In genomic region chr1:44905276-44905675, GRCh38 we compare ENCODE assay signal across 19 cellular contexts.
DNase-seq lines count a peak whose midpoint lies in the region; ATAC-seq, FAIRE-seq and TF ChIP-seq lines count a peak whose summit lies in the region.
"Had no signal": no experiment of that assay in that cellular context is flagged by ENCODE, and none has a peak within 500 bp of the region (broad histone marks: within the 10 kb centered on the region; RNA-seq: fewer than 3 reads in every experiment).

No MANE protein-coding gene starts in this region.

- H4K20me1 ChIP-seq in GM23248 (ENCODE audit: insufficient read depth), result no peaks in the 10 kb centered on the region

- no peak overlapping the region for H3K27ac Mint-ChIP-seq in activated CD8-positive, alpha-beta T cell treated with anti-CD3 and anti-CD28 coated beads, Interleukin-2, amount 10 ng/mL, durations not matched to agents 7 days and 5 days
- H3K27ac Mint-ChIP-seq in WTC11, result no peak overlapping the region
- H3K27ac Mint-ChIP-seq: B cell; CD4-positive, alpha-beta memory T cell; H9 had no signal

- no peak for ATAC-seq in activated CD8-positive, alpha-beta T cell treated with anti-CD3 and anti-CD28 coated beads, Interleukin-2, amount 10 ng/mL, durations not matched to agents 7 days and 5 days
- ATAC-seq in HG03354 (IDR thresholded peaks at IDR 0.05; ENCODE audit: poor library complexity, severe bottlenecking, unreplicated experiment) (no peak), WTC11 (no peak)
- ATAC-seq: HepG2 had no signal

- H3K27me3 Mint-ChIP-seq in activated CD8-positive, alpha-beta T cell treated with anti-CD3 and anti-CD28 coated beads, Interleukin-2, amount 10 ng/mL, durations not matched to agents 7 days and 5 days (ENCODE audit: low read depth), result no peaks in the 10 kb centered on the region
- no peaks in the 10 kb centered on the region for H3K27me3 Mint-ChIP-seq in WTC11 (ENCODE audit: low read depth)
- H3K27me3 Mint-ChIP-seq: B cell; CD4-positive, alpha-beta memory T cell had no signal

- H3F3A ChIP-seq in GM23248 (ENCODE audit: insufficient read depth), result peaks cover 18% of the 10 kb centered on the region

- no peaks in the 10 kb centered on the region for H3K4me1 Mint-ChIP-seq in activated CD8-positive, alpha-beta T cell treated with anti-CD3 and anti-CD28 coated beads, Interleukin-2, amount 10 ng/mL, durations not matched to agents 7 days and 5 days (ENCODE audit: low read depth)
- H3K4me1 Mint-ChIP-seq in WTC11, result no peaks in the 10 kb centered on the region
- H3K4me1 Mint-ChIP-seq: CD4-positive, alpha-beta memory T cell; H9 had no signal

- peaks cover 12% of the 10 kb centered on the region for H3K4me1 ChIP-seq in GM23248 (ENCODE audit: insufficient read depth)
- H3K4me1 ChIP-seq in effector memory CD4-positive, alpha-beta T cell (ENCODE audit: control insufficient read depth, insufficient read depth, low read length, poor library complexity, severe bottlenecking), result no peaks in the 10 kb centered on the region

- H3K27me3 ChIP-seq in GM23248 (replicated peaks; ENCODE audit: insufficient read depth), result no peaks in the 10 kb centered on the region
- no peaks in the 10 kb centered on the region for H3K27me3 ChIP-seq in bronchial epithelial cell (ENCODE audit: control insufficient read depth, insufficient read depth, low read length)
- H3K27me3 ChIP-seq in effector memory CD4-positive, alpha-beta T cell (replicated peaks; ENCODE audit: control insufficient read depth, insufficient read depth, low read length, poor library complexity, severe bottlenecking), result no peaks in the 10 kb centered on the region

- no peak overlapping the region for H3K4me3 ChIP-seq in GM23248
- no peak overlapping the region for H3K4me3 ChIP-seq in bronchial epithelial cell (ENCODE audit: low read depth, low read length)
- no peak overlapping the region for H3K4me3 ChIP-seq in fibroblast of mammary gland (ENCODE audit: control insufficient read depth, low read depth, low read length)
- no peak overlapping the region for H3K4me3 ChIP-seq in effector memory CD4-positive, alpha-beta T cell (ENCODE audit: insufficient read depth, low read depth, low read length, poor library complexity, severe bottlenecking)

- H3K36me3 Mint-ChIP-seq in activated CD8-positive, alpha-beta T cell treated with anti-CD3 and anti-CD28 coated beads, Interleukin-2, amount 10 ng/mL, durations not matched to agents 7 days and 5 days (ENCODE audit: low read depth), result no peaks in the 10 kb centered on the region
- no peaks in the 10 kb centered on the region for H3K36me3 Mint-ChIP-seq in WTC11

- no peak for TF ChIP-seq CTCF in bronchial epithelial cell (IDR thresholded peaks at IDR 0.05; ENCODE audit: insufficient read depth, low read length, severe bottlenecking)
- no peak for TF ChIP-seq CTCF in fibroblast of mammary gland (conservative IDR thresholded peaks at IDR 0.05; ENCODE audit: control insufficient read depth, insufficient read depth, low read depth, low read length)
- TF ChIP-seq CTCF in WTC11 (IDR thresholded peaks at IDR 0.05), result no peak

- H3K36me3 ChIP-seq in GM23248 (ENCODE audit: low read depth) (no peaks in the 10 kb centered on the region), bronchial epithelial cell (ENCODE audit: control insufficient read depth, insufficient read depth, low read length) (no peaks in the 10 kb centered on the region)
- H3K36me3 ChIP-seq in effector memory CD4-positive, alpha-beta T cell (ENCODE audit: control insufficient read depth, insufficient read depth, low read length), result no peaks in the 10 kb centered on the region

- no peak overlapping the region for H3K4me3 Mint-ChIP-seq in activated CD8-positive, alpha-beta T cell treated with anti-CD3 and anti-CD28 coated beads, Interleukin-2, amount 10 ng/mL, durations not matched to agents 7 days and 5 days
- H3K4me3 Mint-ChIP-seq in WTC11, result no peak overlapping the region
- H3K4me3 Mint-ChIP-seq: B cell; CD4-positive, alpha-beta memory T cell; H9 had no signal

- in situ Hi-C loops in GM23248 (cut with MboI), result no loop called here

- no peak overlapping the region for H2AFZ ChIP-seq in GM23248

- H3K9me3 ChIP-seq in GM23248 (ENCODE audit: low read depth), result no peaks in the 10 kb centered on the region
- H3K9me3 ChIP-seq in effector memory CD4-positive, alpha-beta T cell (ENCODE audit: control insufficient read depth, low read length), result no peaks in the 10 kb centered on the region

- no peaks in the 10 kb centered on the region for H3K79me2 ChIP-seq in GM23248 (ENCODE audit: insufficient read depth)

- CTCF ChIA-PET in activated CD8-positive, alpha-beta T cell treated with anti-CD3 and anti-CD28 coated beads, Interleukin-2, amount 10 ng/mL, durations not matched to agents 7 days and 5 days (lab: Charles Lee), result no interaction called here
- CTCF ChIA-PET in WTC11 (lab: Charles Lee), result no interaction called here

- no peak for FAIRE-seq in bronchial epithelial cell (lab: Jason Lieb, UNC)
- FAIRE-seq: A204.1, GM12892, HepG2, HTR-8/SVneo had no signal

- H3K4me2 ChIP-seq in GM23248 (ENCODE audit: unreplicated experiment), result no peak overlapping the region

- 33 to 38% methylated on average over 2 of the region's 2 CpGs for WGBS in GM23248 (ENCODE audit: low coverage in 1 of 2, low lambda C conversion rate in 2 of 2, missing lambda C conversion rate in 2 of 2), 2 experiments

- H3K9me2 ChIP-seq in GM23248 (ENCODE audit: insufficient read depth), result no peaks in the 10 kb centered on the region

- H3K9ac ChIP-seq in GM23248, result no peak overlapping the region

- no peak overlapping the region for H3K27ac ChIP-seq in GM23248
- no peak overlapping the region for H3K27ac ChIP-seq in effector memory CD4-positive, alpha-beta T cell (ENCODE audit: insufficient read depth, low read length, poor library complexity, severe bottlenecking)

- H3K9me3 Mint-ChIP-seq in activated CD8-positive, alpha-beta T cell treated with anti-CD3 and anti-CD28 coated beads, Interleukin-2, amount 10 ng/mL, durations not matched to agents 7 days and 5 days (ENCODE audit: insufficient read depth), result no peaks in the 10 kb centered on the region
- H3K9me3 Mint-ChIP-seq in WTC11, result no peaks in the 10 kb centered on the region
- H3K9me3 Mint-ChIP-seq: H9 had no signal

- POLR2A ChIA-PET in activated CD8-positive, alpha-beta T cell treated with anti-CD3 and anti-CD28 coated beads, Interleukin-2, amount 10 ng/mL, durations not matched to agents 7 days and 5 days (lab: Charles Lee), result no interaction called here
- POLR2A ChIA-PET in WTC11 (lab: Charles Lee), result interaction anchor here (0.5 kb wide), 1 partner anchor 779 kb away, joined by 4 read pairs; no protein-coding TSS in a partner anchor

- DNase-seq in GM23248 (peak; percentile 53), bronchial epithelial cell (ENCODE audit: low read depth) (peak; percentile 23), fibroblast of mammary gland (ENCODE audit: low read depth) (peak; percentile 53), iris pigment epithelial cell (ENCODE audit: low read depth) (peak; percentile 59), WTC11 (ENCODE audit: low spot score) (no peak)
- no peak for DNase-seq in effector memory CD4-positive, alpha-beta T cell
- DNase-seq in activated CD8-positive, alpha-beta T cell treated with anti-CD3 and anti-CD28 coated beads, Interleukin-2, amount 10 ng/mL, durations not matched to agents 7 days and 5 days, result no peak
- DNase-seq: C1 segment of cervical spinal cord; CD4-positive, alpha-beta memory T cell; DND-41; GDM1; GOT3; H9 had no signal

TF ChIP-seq in WTC11, 78 proteins besides CTCF, POLR2A, EP300 and RAD21:
- TF ChIP-seq TEAD4 (CRISPR knock-in tag; IDR thresholded peaks at IDR 0.05) (no peak), GTF2I (CRISPR knock-in tag; conservative IDR thresholded peaks at IDR 0.05) (no peak), ZNF416 (CRISPR knock-in tag; IDR thresholded peaks at IDR 0.05) (no peak), FOXP1 (CRISPR knock-in tag; IDR thresholded peaks at IDR 0.05; ENCODE audit: borderline replicate concordance) (no peak), NFATC4 (CRISPR knock-in tag; IDR thresholded peaks at IDR 0.05) (no peak), STAT6 (CRISPR knock-in tag; conservative IDR thresholded peaks at IDR 0.05; ENCODE audit: low read depth) (no peak), NR3C1 (CRISPR knock-in tag; conservative IDR thresholded peaks at IDR 0.05; ENCODE audit: low read depth) (no peak), EMX1 (CRISPR knock-in tag; IDR thresholded peaks at IDR 0.05) (no peak), MXD4 (CRISPR knock-in tag; IDR thresholded peaks at IDR 0.05; ENCODE audit: borderline replicate concordance) (no peak), MLX (CRISPR knock-in tag; IDR thresholded peaks at IDR 0.05) (no peak), IRF1 (CRISPR knock-in tag; IDR thresholded peaks at IDR 0.05) (no peak)

Comparison
In these comparisons a context has a peak if more than half of its experiments do, and no peak if none do; other contexts are left out.
1. DNase-seq: peak in GM23248 (single experiment), bronchial epithelial cell (single experiment), fibroblast of mammary gland (single experiment) and iris pigment epithelial cell (single experiment); none in effector memory CD4-positive, alpha-beta T cell (0 of 3), activated CD8-positive, alpha-beta T cell treated with anti-CD3 and anti-CD28 coated beads, Interleukin-2, amount 10 ng/mL, durations not matched to agents 7 days and 5 days (single experiment) and WTC11 (single experiment).